23 cellular contexts compared by ENCODE assay signal in genomic region chr16:89569506-89570341, GRCh38. TPM values are rescaled to one million over a fixed set of nuclear protein-coding genes. Genes with fewer than 3 reads are reported as not detected.
"Had no signal": no experiment of that assay in that cellular context is flagged by ENCODE, and none has a peak within 500 bp of the region (broad histone marks: within the 10 kb centered on the region; RNA-seq: fewer than 3 reads in every experiment).

No MANE protein-coding gene starts in this region.

- ATAC-seq: Panc1 had no signal

- DNase-seq: activated B cell treated with CpG ODN at 0.5 μM for 24 hours; activated CD4-positive, alpha-beta memory T cell treated with anti-CD3 and anti-CD28 coated beads, Interleukin-2, amount 10 ng/mL, durations not matched to agents 7 days and 5 days; activated CD4-positive, alpha-beta T cell treated with anti-CD3 and anti-CD28 coated beads for 1 hour; activated CD4-positive, alpha-beta T cell treated with anti-CD3 and anti-CD28 coated beads, Interleukin-2, amount 10 ng/mL, durations not matched to agents 24 days and 14 days; activated naive CD4-positive, alpha-beta T cell; aorta; caudate nucleus; KG1; NCI-H1048; NCI-H146; NCI-H2029; NCI-H510A treated with DMSO at 0.1 percent for 48 hours; NCI-H69; NK-92 treated with Interleukin-12 subunit alpha and Interleukin-12 subunit beta, amount 100 ng/mL, for 24 hours; OCI-M1; Right ventricle myocardium superior; T-helper 2 cell; T1000 had no signal

- H3K27ac ChIP-seq: breast epithelium, RWPE1 had no signal

- H3K36me3 ChIP-seq: breast epithelium had no signal

- H3K4me3 ChIP-seq: breast epithelium had no signal

- H3K27ac Mint-ChIP-seq: activated B cell treated with CpG ODN at 0.5 μM for 24 hours; activated CD4-positive, alpha-beta memory T cell treated with anti-CD3 and anti-CD28 coated beads, Interleukin-2, amount 10 ng/mL, durations not matched to agents 7 days and 5 days; activated naive CD4-positive, alpha-beta T cell treated with anti-CD3 and anti-CD28 coated beads, Interleukin-2, amount 50 U/mL, for 24 hours had no signal

- H3K9me3 ChIP-seq: breast epithelium had no signal

- H3K4me3 Mint-ChIP-seq: activated B cell treated with CpG ODN at 0.5 μM for 24 hours; activated CD4-positive, alpha-beta memory T cell treated with anti-CD3 and anti-CD28 coated beads, Interleukin-2, amount 10 ng/mL, durations not matched to agents 7 days and 5 days; activated CD4-positive, alpha-beta T cell treated with anti-CD3 and anti-CD28 coated beads, Interleukin-2, amount 10 ng/mL, durations not matched to agents 24 days and 14 days; activated naive CD4-positive, alpha-beta T cell treated with anti-CD3 and anti-CD28 coated beads, Interleukin-2, amount 50 U/mL, for 24 hours had no signal

RNA-seq across cellular contexts. Expression of gene CPNE7, which starts 5.8 kb away (rescaled TPM):
- total RNA-seq: Right ventricle myocardium superior had no signal

RNA-seq across cellular contexts. Expression of gene DPEP1, which starts 43.7 kb away (rescaled TPM):
- total RNA-seq: activated B cell treated with CpG ODN at 0.5 μM for 24 hours; activated CD4-positive, alpha-beta memory T cell treated with anti-CD3 and anti-CD28 coated beads, Interleukin-2, amount 10 ng/mL, durations not matched to agents 7 days and 5 days; activated CD4-positive, alpha-beta T cell treated with anti-CD3 and anti-CD28 coated beads, Interleukin-2, amount 10 ng/mL, durations not matched to agents 24 days and 14 days; activated CD8-positive, alpha-beta memory T cell treated with anti-CD3 and anti-CD28 coated beads for 36 hours; aorta; Right ventricle myocardium superior had no signal
